In the genomic region with DNA sequence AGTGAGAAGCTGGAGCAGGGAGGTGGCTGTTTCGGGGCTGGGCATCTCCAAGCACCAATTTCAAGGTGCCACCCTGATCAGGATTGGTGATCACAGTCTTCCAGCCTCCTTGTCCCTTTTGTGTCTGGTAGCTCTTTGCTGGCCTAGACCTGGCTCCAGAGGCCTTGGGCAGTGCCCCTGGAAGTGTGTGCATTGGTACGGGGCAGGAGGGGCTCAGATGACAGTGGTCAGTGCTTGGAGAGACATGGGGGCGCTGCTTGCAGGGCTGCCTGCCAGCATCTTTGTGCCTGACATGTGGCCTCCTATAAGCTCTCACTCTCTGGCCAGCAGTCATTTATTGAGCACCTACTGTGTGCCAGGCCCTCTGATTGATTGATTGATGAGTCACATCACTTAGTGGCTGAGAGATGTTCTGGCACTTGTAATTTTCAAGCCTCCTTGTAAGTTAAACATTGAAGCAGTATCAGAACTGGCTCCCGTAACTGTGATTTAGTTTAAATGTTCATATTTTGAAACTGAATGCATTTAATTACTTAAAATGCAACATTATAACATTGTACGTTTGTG, we compare ENCODE assay signal across 17 cellular contexts.
A peak's percentile ranks its signal among the peaks of the same experiment; 100 is the strongest.
DNase-seq lines count a peak whose midpoint lies in the region; ATAC-seq and TF ChIP-seq lines count a peak whose summit lies in the region.
"Had no signal": no experiment of that assay in that cellular context is flagged by ENCODE, and none has a peak within 500 bp of the region (broad histone marks: within the 10 kb centered on the region; RNA-seq: fewer than 3 reads in every experiment).

No MANE protein-coding gene starts in this region.

- H3K4me3 Mint-ChIP-seq in Caco-2 (ENCODE audit: unreplicated experiment), result no peak overlapping the region
- H3K4me3 Mint-ChIP-seq: CD8-positive, alpha-beta memory T cell had no signal

- H3K4me1 ChIP-seq in Caco-2 (peaks cover 17% of the 10 kb centered on the region), osteoblast (ENCODE audit: insufficient read depth, low read length) (no peaks in the 10 kb centered on the region), foreskin keratinocyte (no peaks in the 10 kb centered on the region)
- H3K4me1 ChIP-seq: SJSA1 had no signal

- H3K27me3 Mint-ChIP-seq in Caco-2 (ENCODE audit: insufficient read depth, unreplicated experiment), result no peaks in the 10 kb centered on the region
- H3K27me3 Mint-ChIP-seq: CD8-positive, alpha-beta memory T cell had no signal

- peaks cover 18% of the 10 kb centered on the region for H3K4me1 Mint-ChIP-seq in Caco-2 (ENCODE audit: low read depth, unreplicated experiment)

- no peak overlapping the region for H3K4me3 ChIP-seq in Caco-2 (ENCODE audit: low read depth, low read length)
- H3K4me3 ChIP-seq in osteoblast (ENCODE audit: insufficient read depth, low read length), result no peak overlapping the region
- H3K4me3 ChIP-seq: SJSA1 had no signal

- intact Hi-C loops in Caco-2 (cut with micrococcal nuclease; ENCODE audit: unreplicated experiment), result loop anchor here (1.0 to 5.0 kb wide), 2 partner anchors 64 to 73 kb away; no protein-coding TSS in a partner anchor

- H3K9me3 ChIP-seq in Caco-2 (no peaks in the 10 kb centered on the region), osteoblast (ENCODE audit: low read depth, low read length) (no peaks in the 10 kb centered on the region)
- H3K9me3 ChIP-seq: SJSA1 had no signal

- H2AFZ ChIP-seq in osteoblast (ENCODE audit: low read length), result no peak overlapping the region

- POLR2A ChIA-PET in Caco-2 (lab: Charles Lee), result interaction anchor here (0.6 kb wide), 1 partner anchor 66 kb away, joined by 4 read pairs; no protein-coding TSS in a partner anchor
- POLR2A ChIA-PET in RWPE1 (lab: Yijun Ruan, JAX; ENCODE audit: low non-redundant PET), result interaction anchor here (0.6 kb wide), 1 partner anchor 618 kb away, joined by 6 read pairs; no protein-coding TSS in a partner anchor

- no TSS peak for BruUV-seq in Caco-2 (replicated peaks; lab: Mats Ljungman, UMichigan)

- H3K36me3 Mint-ChIP-seq in Caco-2 (ENCODE audit: insufficient read depth, unreplicated experiment), result no peaks in the 10 kb centered on the region

- H3K27me3 ChIP-seq in Caco-2 (replicated peaks; ENCODE audit: control insufficient read depth, insufficient read depth, low read length), result no peaks in the 10 kb centered on the region
- H3K27me3 ChIP-seq in osteoblast (ENCODE audit: insufficient read depth, low read length), result no peaks in the 10 kb centered on the region
- no peaks in the 10 kb centered on the region for H3K27me3 ChIP-seq in foreskin keratinocyte
- H3K27me3 ChIP-seq: SJSA1 had no signal

- CTCF ChIA-PET in Caco-2 (lab: Charles Lee), result interaction anchor here (0.6 to 1.5 kb wide), 2 partner anchors 62 to 669 kb away, joined by 4 to 10 read pairs; partner anchors contain the start of gene BCAS4
- CTCF ChIA-PET in RWPE1 (lab: Yijun Ruan, JAX), result interaction anchor here (0.6 to 1.2 kb wide), 3 partner anchors 62 to 738 kb away, joined by 3 to 6 read pairs (median 5); partner anchors contain the start of gene BCAS4

- H3K36me3 ChIP-seq in Caco-2 (ENCODE audit: control insufficient read depth, insufficient read depth, low read length) (no peaks in the 10 kb centered on the region), osteoblast (ENCODE audit: insufficient read depth, low read length) (no peaks in the 10 kb centered on the region)
- H3K36me3 ChIP-seq: SJSA1 had no signal

- H3K9me3 Mint-ChIP-seq in Caco-2 (ENCODE audit: unreplicated experiment), result no peaks in the 10 kb centered on the region
- H3K9me3 Mint-ChIP-seq: CD8-positive, alpha-beta memory T cell had no signal

- H3K79me2 ChIP-seq in osteoblast (ENCODE audit: insufficient read depth, low read length), result no peaks in the 10 kb centered on the region

- H3K27ac Mint-ChIP-seq in Caco-2 (ENCODE audit: unreplicated experiment), result peak overlapping the region; percentile 39

- H3K27ac ChIP-seq in RWPE1 (peak overlapping the region; percentile 76), osteoblast (ENCODE audit: low read depth, low read length) (no peak overlapping the region), foreskin keratinocyte (no peak overlapping the region)
- H3K27ac ChIP-seq: SJSA1 had no signal

- TF ChIP-seq CTCF in Caco-2 (IDR thresholded peaks at IDR 0.05; ENCODE audit: insufficient read depth in 1 of 2, low read depth in 1 of 2, low read length in 1 of 2, severe bottlenecking in 1 of 2, unreplicated experiment in 1 of 2) (no peak), RWPE1 (conservative IDR thresholded peaks at IDR 0.05; ENCODE audit: low read depth) (no peak), osteoblast (IDR thresholded peaks at IDR 0.05; ENCODE audit: extremely low read depth, low read depth, low read length) (no peak), foreskin keratinocyte (conservative IDR thresholded peaks at IDR 0.05) (no peak)

- H4K20me1 ChIP-seq in osteoblast (ENCODE audit: insufficient read depth, low read length), result peaks cover 8% of the 10 kb centered on the region

- DNase-seq in Caco-2, result no peak
- no peak for DNase-seq in RWPE1 (ENCODE audit: low spot score)
- DNase-seq in osteoblast (ENCODE audit: insufficient read length, low spot score, missing footprints), result peak; percentile 50
- no peak for DNase-seq in OCI-M1 (lab: John Stamatoyannopoulos, UW)
- no peak for DNase-seq in foreskin keratinocyte
- no peak for DNase-seq in stimulated activated CD4-positive, alpha-beta T cell treated with anti-CD3 and anti-CD28 coated beads, Interleukin-15, amount 100 ng/mL, for 24 hours
- DNase-seq: C1 segment of cervical spinal cord; CD8-positive, alpha-beta memory T cell; GOT3; KBM-7; NCI-H1417; NCI-H187; NCI-H2227 treated with DMSO at 0.1 percent for 48 hours; NCI-H524; NCI-H82 had no signal

- peak; percentile 5 for ATAC-seq in esophagus mucosa
- ATAC-seq in foreskin keratinocyte, result no peak

- no peak overlapping the region for H3K4me2 ChIP-seq in osteoblast (ENCODE audit: insufficient read depth, low read length)
